Comparison of ENCODE assay signal across 8 cellular contexts in genomic region chr16:4625617-4626159, GRCh38. TPM values are rescaled to one million over a fixed set of nuclear protein-coding genes. Genes with fewer than 3 reads are reported as not detected.
DNase-seq lines count a peak whose midpoint lies in the region; ATAC-seq and TF ChIP-seq lines count a peak whose summit lies in the region.

No MANE protein-coding gene starts in this region.

- peak overlapping the region; percentile 97 for H3K9ac ChIP-seq in parathyroid adenoma

- WGBS in esophagus muscularis mucosa: 27% methylated on average over 4 of the region's 9 CpGs

- peaks cover 55% of the 10 kb centered on the region for H3K79me2 ChIP-seq in parathyroid adenoma

- ATAC-seq in GM21717 (IDR thresholded peaks at IDR 0.05; ENCODE audit: unreplicated experiment): peak; percentile 18
- no peak for ATAC-seq in GM19452 (IDR thresholded peaks at IDR 0.05; ENCODE audit: unreplicated experiment)
- ATAC-seq in GM18861 (IDR thresholded peaks at IDR 0.05; ENCODE audit: unreplicated experiment): no peak

- H3K4me1 ChIP-seq in esophagus muscularis mucosa (peaks cover 15 to 46% (median 41%) of the 10 kb centered on the region in 4 donors), parathyroid adenoma (peaks cover 15% of the 10 kb centered on the region)

- H2AFZ ChIP-seq in parathyroid adenoma: peak overlapping the region; percentile 93

- peak overlapping the region; percentile 89 for H3K4me2 ChIP-seq in parathyroid adenoma (ENCODE audit: low read length)

- TF ChIP-seq POLR2A in esophagus muscularis mucosa (IDR thresholded peaks at IDR 0.05; ENCODE audit: low read depth): no peak

- H3K9me3 ChIP-seq in esophagus muscularis mucosa (no peaks in the 10 kb centered on the region), parathyroid adenoma (ENCODE audit: control insufficient read depth, low read length) (no peaks in the 10 kb centered on the region)

- H3K27ac ChIP-seq in RWPE1 (peak overlapping the region; percentile 83), esophagus muscularis mucosa (replicated peaks in 1 of 4) (peak overlapping the region; percentile 97 to 99 (median 97)), parathyroid adenoma (peak overlapping the region; percentile 99)

- no peaks in the 10 kb centered on the region for H3K27me3 ChIP-seq in esophagus muscularis mucosa
- H3K27me3 ChIP-seq in parathyroid adenoma (ENCODE audit: control insufficient read depth, insufficient read depth, low read length): no peaks in the 10 kb centered on the region

- TF ChIP-seq CTCF in RWPE1 (conservative IDR thresholded peaks at IDR 0.05; ENCODE audit: low read depth): no peak
- no peak for TF ChIP-seq CTCF in esophagus muscularis mucosa (IDR thresholded peaks at IDR 0.05)
- TF ChIP-seq CTCF in parathyroid adenoma (IDR thresholded peaks at IDR 0.05): no peak

- H3K36me3 ChIP-seq in esophagus muscularis mucosa (peaks cover 0 to 5% (median 0%) of the 10 kb centered on the region in 4 donors), parathyroid adenoma (ENCODE audit: control insufficient read depth, insufficient read depth, low read length) (no peaks in the 10 kb centered on the region)

- H3K4me3 ChIP-seq in esophagus muscularis mucosa (peak overlapping the region; percentile 85 to 99 (median 95)), parathyroid adenoma (ENCODE audit: low read depth, low read length) (peak overlapping the region; percentile 85)

- CTCF ChIA-PET in RWPE1 (lab: Yijun Ruan, JAX): no interaction called here

- no peak for DNase-seq in RWPE1 (ENCODE audit: low spot score)
- no peak for DNase-seq in esophagus muscularis mucosa (ENCODE audit: extremely low spot score)
- no peak for DNase-seq in effector CD4-positive, alpha-beta T cell
- no peak for DNase-seq in posterior vena cava (ENCODE audit: low spot score)

- intact Hi-C loops in esophagus muscularis mucosa (cut with DNase I) (no loop called here), posterior vena cava (cut with DNase I) (no loop called here)

- POLR2A ChIA-PET in RWPE1 (lab: Yijun Ruan, JAX; ENCODE audit: low non-redundant PET): interaction anchor here (0.6 kb wide), 1 partner anchor 15 kb away, joined by 3 read pairs; no protein-coding TSS in a partner anchor

- TF ChIP-seq EP300 in esophagus muscularis mucosa (IDR thresholded peaks at IDR 0.05): no peak

RNA-seq across cellular contexts. Expression of gene MGRN1, which starts 1.1 kb away (rescaled TPM):
- total RNA-seq in esophagus muscularis mucosa: 10 to 100 TPM; 40.3 to 75.6 (median 48.5) TPM
- total RNA-seq in posterior vena cava: 10 to 100 TPM; 61.0 to 62.6 TPM

RNA-seq across cellular contexts. Expression of gene UBALD1, which starts 11.0 kb away (rescaled TPM):
- total RNA-seq in esophagus muscularis mucosa (10 to 100 TPM; 11.2 to 34.6 (median 17.9) TPM), posterior vena cava (10 to 100 TPM; 15.6 to 16.4 TPM)
